Comparison of ENCODE assay signal across 27 cellular contexts in genomic region chr3:17011774-17012338, GRCh38.
"Had no signal": no experiment of that assay in that cellular context is flagged by ENCODE, and none has a peak within 500 bp of the region (broad histone marks: within the 10 kb centered on the region; RNA-seq: fewer than 3 reads in every experiment).

No MANE protein-coding gene starts in this region.

- H3K4me1 ChIP-seq: right atrium auricular region, testis, transverse colon had no signal

- ATAC-seq: left colon; natural killer cell; sciatic nerve; stimulated activated naive B cell treated with anti-CD40 and anti-IgM and Interleukin-4, amounts not matched to agents 10 μg/mL and 1 μg/mL and 100 μg/mL, for 72 hours; stimulated activated naive CD8-positive, alpha-beta T cell treated with anti-CD3 and anti-CD28 coated beads, Interleukin-15, Interleukin-2, amounts not matched to agents 100 U/mL and 50 U/mL, for 24 hours had no signal

- H3K9me3 ChIP-seq: left ventricle myocardium inferior, neutrophil, right atrium auricular region, stomach, testis, thyroid gland, transverse colon, upper lobe of left lung had no signal

- H3K36me3 Mint-ChIP-seq: mesothelial cell of epicardium had no signal

- H3K4me3 Mint-ChIP-seq: mesothelial cell of epicardium; naive B cell; natural killer cell; nephron progenitor cell; neural progenitor cell; stimulated activated naive B cell treated with anti-CD40 and anti-IgM and Interleukin-4, amounts not matched to agents 10 μg/mL and 1 μg/mL and 100 μg/mL, for 72 hours had no signal

- H3K4me3 ChIP-seq: left ventricle myocardium inferior, lung, neural progenitor cell, right atrium auricular region, skin epidermis, stomach, testis, thyroid gland, transverse colon, upper lobe of left lung had no signal

- DNase-seq: kidney; left colon; left ventricle myocardium inferior; mesendoderm; naive B cell; natural killer cell; nephron progenitor cell; occipital lobe; stimulated activated CD4-positive, alpha-beta T cell treated with anti-CD3 and anti-CD28 coated beads, Interleukin-12 subunit alpha, Interleukin-12 subunit beta, amount 100 ng/mL, for 4 hours; stimulated activated CD4-positive, alpha-beta T cell treated with anti-CD3 and anti-CD28 coated beads, Interleukin-15, amount 100 ng/mL, for 24 hours; stimulated activated CD4-positive, alpha-beta T cell treated with anti-CD3 and anti-CD28 coated beads, Interleukin-2, amount 100 ng/mL, for 24 hours; stimulated activated CD4-positive, alpha-beta T cell treated with anti-CD3 and anti-CD28 coated beads, Interleukin-4, amount 100 ng/mL, for 1 hour; stimulated activated naive B cell treated with anti-CD40 and anti-IgM and Interleukin-4, amounts not matched to agents 10 μg/mL and 1 μg/mL and 100 μg/mL, for 72 hours; stimulated activated naive CD8-positive, alpha-beta T cell treated with anti-CD3 and anti-CD28 coated beads, Interleukin-15, Interleukin-2, amounts not matched to agents 100 U/mL and 50 U/mL, for 24 hours; stomach; testis; thyroid gland; transverse colon; upper lobe of left lung had no signal

- H3K27ac Mint-ChIP-seq: mesothelial cell of epicardium; natural killer cell; nephron progenitor cell; neural progenitor cell; progenitor cell of endocrine pancreas; stimulated activated naive B cell treated with anti-CD40 and anti-IgM and Interleukin-4, amounts not matched to agents 10 μg/mL and 1 μg/mL and 100 μg/mL, for 72 hours had no signal

- H3K4me1 Mint-ChIP-seq: mesothelial cell of epicardium, nephron progenitor cell had no signal

- H3K27ac ChIP-seq: left ventricle myocardium inferior, neural progenitor cell, neutrophil, right atrium auricular region, skin epidermis, testis, thyroid gland, transverse colon, upper lobe of left lung had no signal

- H3K36me3 ChIP-seq: neural progenitor cell, thyroid gland had no signal

- H3K9me3 Mint-ChIP-seq: mesothelial cell of epicardium; naive B cell; natural killer cell; nephron progenitor cell; neural progenitor cell; stimulated activated naive B cell treated with anti-CD40 and anti-IgM and Interleukin-4, amounts not matched to agents 10 μg/mL and 1 μg/mL and 100 μg/mL, for 72 hours had no signal

- H3K27me3 ChIP-seq: neural progenitor cell, neutrophil, right atrium auricular region, stomach, testis, thyroid gland, transverse colon, upper lobe of left lung had no signal

- H2AFZ ChIP-seq: neural progenitor cell had no signal

- H3K27me3 Mint-ChIP-seq: naive B cell; progenitor cell of endocrine pancreas; stimulated activated naive B cell treated with anti-CD40 and anti-IgM and Interleukin-4, amounts not matched to agents 10 μg/mL and 1 μg/mL and 100 μg/mL, for 72 hours had no signal
